1 cellular context compared by ENCODE assay signal in genomic region chr12:90970471-90970870, GRCh38.
TF ChIP-seq lines count a peak whose summit lies in the region.

No MANE protein-coding gene starts in this region.

TF ChIP-seq in SK-N-SH treated with all-trans-retinoic acid at 6 μM for 48 hours, 23 proteins besides CTCF, POLR2A, EP300 and RAD21 (continued from another document):
- no peak for TF ChIP-seq TSHZ2 (CRISPR knock-in tag; IDR thresholded peaks at IDR 0.05)
- TF ChIP-seq ZNF8 (CRISPR knock-in tag; IDR thresholded peaks at IDR 0.05): no peak
- TF ChIP-seq ZFP3 (CRISPR knock-in tag; IDR thresholded peaks at IDR 0.05): no peak
- no peak for TF ChIP-seq CREB5 (CRISPR knock-in tag; IDR thresholded peaks at IDR 0.05; ENCODE audit: low read depth)
- TF ChIP-seq PPARA (CRISPR knock-in tag; IDR thresholded peaks at IDR 0.05; ENCODE audit: borderline replicate concordance): no peak
- no peak for TF ChIP-seq POU6F1 (CRISPR knock-in tag; IDR thresholded peaks at IDR 0.05; ENCODE audit: borderline replicate concordance, low read depth)
- TF ChIP-seq SNAI2 (CRISPR knock-in tag; IDR thresholded peaks at IDR 0.05): no peak
- TF ChIP-seq PATZ1 (CRISPR knock-in tag; IDR thresholded peaks at IDR 0.05; ENCODE audit: borderline replicate concordance): no peak
